8 cellular contexts compared by ENCODE assay signal in genomic region chr10:12068467-12069269, GRCh38. TPM values are rescaled to one million over a fixed set of nuclear protein-coding genes. Genes with fewer than 3 reads are reported as not detected.
DNase-seq lines count a peak whose midpoint lies in the region; ATAC-seq, FAIRE-seq and TF ChIP-seq lines count a peak whose summit lies in the region.

TSS of gene DHTKD1 (plus strand) at chr10:12068954. CDS start at chr10:12069034, 80 bp downstream.

- 3 to 14% (median 6%) methylated on average over 14 to 66 of the region's 66 CpGs for WGBS in adrenal gland, 4 donors
- 3 to 15% (median 4%) methylated on average over 12 to 66 of the region's 66 CpGs for WGBS in heart left ventricle, 4 donors
- WGBS in upper lobe of left lung, 2 donors, result 8 to 25% methylated on average over 9 to 24 of the region's 66 CpGs

- H3K4me3 ChIP-seq in adrenal gland (peak within 1 kb of the TSS in 3 of 4 donors; percentile 79 to 97 (median 96)), heart left ventricle (peak within 1 kb of the TSS; percentile 59 to 100 (median 86)), upper lobe of left lung (peak within 1 kb of the TSS; percentile 68 to 100 (median 96))

- peak within 1 kb of the TSS; percentile 80 to 85 (median 85) for H3K4me3 Mint-ChIP-seq in T-cell

- TF ChIP-seq EP300 in upper lobe of left lung (IDR thresholded peaks at IDR 0.05), result peak in 2 of 4 donors; percentile 6 to 63

- H3K4me1 ChIP-seq in adrenal gland (replicated peaks in 1 of 2) (peaks cover 0 to 8% of the 10 kb centered on the region in 2 donors), heart left ventricle (peaks cover 0 to 17% (median 8%) of the 10 kb centered on the region in 12 donors), upper lobe of left lung (peaks cover 3 to 14% (median 6%) of the 10 kb centered on the region in 4 donors)

- peak; percentile 97 for DNase-seq in GM12891 (ENCODE audit: insufficient read length, low spot score)
- DNase-seq in NCI-H1436 treated with DMSO at 0.1 percent for 48 hours (lab: John Stamatoyannopoulos, UW), result peak; percentile 91
- DNase-seq in T-cell, result peak; percentile 93 to 100 (median 98)
- peak; percentile 97 to 99 (median 98) for DNase-seq in adrenal gland
- peak; percentile 98 to 100 (median 99) for DNase-seq in heart left ventricle
- peak; percentile 97 to 100 (median 99) for DNase-seq in posterior cingulate gyrus
- peak; percentile 99 to 100 for DNase-seq in upper lobe of left lung

- H3K27ac ChIP-seq in adrenal gland (peak within 1 kb of the TSS in 4 of 5 donors; percentile 56 to 88 (median 65)), heart left ventricle (peak within 1 kb of the TSS in 11 of 12 donors; percentile 64 to 92 (median 86)), upper lobe of left lung (peak within 1 kb of the TSS; percentile 79 to 94 (median 88))

- intact Hi-C loops in adrenal gland (cut with DNase I) (no loop called here), heart left ventricle (cut with DNase I) (loop anchor here in 6 of 10 donors (1.0 to 2.0 kb wide), 4 partner anchors 25 to 61 kb away; partner anchors contain the start of genes SEC61A2 (in 2 of the 6) and UPF2 (in 1 of the 6)), posterior cingulate gyrus (cut with DNase I) (loop anchor here (1.0 to 10.0 kb wide), 3 partner anchors 25 to 126 kb away; partner anchors contain the start of genes CDC123, NUDT5 and SEC61A2)

- ATAC-seq in HG02840 (IDR thresholded peaks at IDR 0.05; ENCODE audit: low FRiP score, unreplicated experiment) (peak; percentile 94), T-cell (replicated peaks in 1 of 4) (peak; percentile 97 to 99 (median 99)), heart left ventricle (peak; percentile 99 to 100 (median 100)), upper lobe of left lung (ENCODE audit: low FRiP score in 2 of 2) (peak; percentile 100)

- H3K27me3 Mint-ChIP-seq in T-cell, result no peaks in the 10 kb centered on the region

- CTCF ChIA-PET in T-cell (lab: Charles Lee), result interaction anchor here in 1 of 2 donors (0.7 to 1.5 kb wide), 3 partner anchors 43 to 1231 kb away, joined by 3 to 4 read pairs (median 3); partner anchors contain the start of genes NUDT5 and PHYH

- peak within 1 kb of the TSS; percentile 91 to 93 for H3K27ac Mint-ChIP-seq in T-cell

- TF ChIP-seq POLR2A in GM12891 (IDR thresholded peaks at IDR 0.05; ENCODE audit: low read depth, low read length) (peak; percentile 55), adrenal gland (IDR thresholded peaks at IDR 0.05) (peak; percentile 32 to 75), heart left ventricle (IDR thresholded peaks at IDR 0.05) (peak in 1 of 2 donors; percentile 73), upper lobe of left lung (IDR thresholded peaks at IDR 0.05) (peak in 3 of 4 donors; percentile 53 to 80 (median 57))

- H3K27me3 ChIP-seq in adrenal gland (no peaks in the 10 kb centered on the region), heart left ventricle (no peaks in the 10 kb centered on the region), upper lobe of left lung (no peaks in the 10 kb centered on the region)

- peak; percentile 98 for FAIRE-seq in GM12891 (lab: Jason Lieb, UNC)

- H3K4me1 Mint-ChIP-seq in T-cell, result peaks cover 7 to 22% (median 16%) of the 10 kb centered on the region in 3 donors

- no peaks in the 10 kb centered on the region for H3K9me3 ChIP-seq in adrenal gland (replicated peaks in 1 of 3)
- no peaks in the 10 kb centered on the region for H3K9me3 ChIP-seq in heart left ventricle
- no peaks in the 10 kb centered on the region for H3K9me3 ChIP-seq in upper lobe of left lung

- POLR2A ChIA-PET in T-cell (lab: Charles Lee), result interaction anchor here (0.6 kb wide), 4 partner anchors 26 to 1708 kb away, joined by 3 to 5 read pairs (median 3); partner anchors contain the start of gene UPF2 (in 1 of the 2)

- H3K36me3 Mint-ChIP-seq in T-cell, result no peaks in the 10 kb centered on the region

- TF ChIP-seq CTCF in adrenal gland (IDR thresholded peaks at IDR 0.05) (peak; percentile 17 to 76 (median 66)), heart left ventricle (IDR thresholded peaks at IDR 0.05) (peak in 11 of 12 donors; percentile 29 to 62 (median 47)), upper lobe of left lung (IDR thresholded peaks at IDR 0.05) (peak; percentile 24 to 87 (median 73))

- no peaks in the 10 kb centered on the region for H3K9me3 Mint-ChIP-seq in T-cell

- H3K36me3 ChIP-seq in adrenal gland (replicated peaks in 1 of 2) (no peaks in the 10 kb centered on the region), heart left ventricle (no peaks in the 10 kb centered on the region), upper lobe of left lung (no peaks in the 10 kb centered on the region)

TF ChIP-seq in GM12891, 5 proteins besides CTCF, POLR2A, EP300 and RAD21:
- TF ChIP-seq POLR2AphosphoS5 (IDR thresholded peaks at IDR 0.05; ENCODE audit: low read depth, low read length) (peak; percentile 64; the same call in 1 of the 2 replicates), SPI1 (IDR thresholded peaks at IDR 0.05; ENCODE audit: low read depth, low read length) (no peak), TAF1 (IDR thresholded peaks at IDR 0.05; ENCODE audit: low read depth, low read length) (peak; percentile 63; the same call in 1 of the 2 replicates), POU2F2 (IDR thresholded peaks at IDR 0.05; ENCODE audit: low read depth, low read length) (no peak), PAX5 (IDR thresholded peaks at IDR 0.05; ENCODE audit: insufficient read depth, low read length, severe bottlenecking) (peak; percentile 15)

RNA-seq across cellular contexts. Expression of gene DHTKD1, which starts in this region (rescaled TPM):
- 12.3 TPM for polyA plus RNA-seq in GM12891 (2012; ENCODE audit: low read depth, missing spikeins)
- total RNA-seq in T-cell, result 10 to 100 TPM in 4 of 5 donors, 1 to 10 TPM in 1; 9.3 to 22.2 (median 14.2) TPM
- 10 to 100 TPM; 21.9 to 44.8 (median 26.5) TPM for total RNA-seq in adrenal gland
- 10 to 100 TPM in 1 of 3 donors, 1 to 10 TPM in 2; 8.0 to 17.1 (median 9.1) TPM for polyA plus RNA-seq in adrenal gland
- total RNA-seq in heart left ventricle, result 10 to 100 TPM; 14.0 to 44.3 (median 31.4) TPM
- 10 to 100 TPM; 11.4 to 18.9 TPM for polyA plus RNA-seq in heart left ventricle
- total RNA-seq in upper lobe of left lung, result 10 to 100 TPM; 14.5 to 95.3 (median 22.6) TPM

Comparison
In these comparisons a context has a peak if more than half of its experiments do, and no peak if none do; other contexts are left out.
1. Peak in every context shown above with its lines: DNase-seq, ATAC-seq, H3K4me3 ChIP-seq and H3K27ac ChIP-seq.
2. intact Hi-C loops: an anchor here in heart left ventricle (1.0 to 2.0 kb wide) and posterior cingulate gyrus (1.0 to 10.0 kb wide); none called in adrenal gland.